Comparison of ENCODE assay signal across 22 cellular contexts in the genomic region with DNA sequence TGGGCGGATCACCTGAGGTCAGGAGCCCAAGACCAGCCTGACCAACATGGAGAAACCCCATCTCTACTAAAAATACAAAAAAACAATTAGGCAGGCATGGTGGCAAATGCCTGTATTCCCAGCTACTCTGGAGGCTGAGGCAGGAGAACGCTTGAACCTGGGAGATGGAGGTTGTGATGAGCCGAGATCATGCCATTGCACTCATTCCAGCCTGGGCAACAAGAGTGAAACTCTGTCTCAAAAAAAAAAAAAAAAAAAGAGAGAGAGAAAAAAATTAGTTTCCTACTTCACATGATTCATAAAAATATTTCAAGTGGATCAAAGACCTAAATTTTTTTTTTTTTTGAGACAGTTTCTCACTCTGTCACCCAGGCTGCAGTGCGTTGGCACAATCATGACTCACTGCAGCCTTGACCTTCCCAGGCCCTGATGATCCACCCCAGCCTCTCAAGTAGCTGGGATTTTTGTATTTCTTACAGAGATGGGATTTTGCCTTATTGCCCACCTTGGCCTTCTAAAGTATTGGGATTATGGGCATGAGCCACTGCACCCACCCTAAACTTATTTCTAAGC. TPM values are rescaled to one million over a fixed set of nuclear protein-coding genes. Genes with fewer than 3 reads are reported as not detected.
DNase-seq lines count a peak whose midpoint lies in the region; ATAC-seq lines count a peak whose summit lies in the region.
"Had no signal": no experiment of that assay in that cellular context is flagged by ENCODE, and none has a peak within 500 bp of the region (broad histone marks: within the 10 kb centered on the region; RNA-seq: fewer than 3 reads in every experiment).

No MANE protein-coding gene starts in this region.

- no peaks in the 10 kb centered on the region for H3K4me1 Mint-ChIP-seq in activated CD4-positive, alpha-beta T cell treated with anti-CD3 and anti-CD28 coated beads for 36 hours
- H3K4me1 Mint-ChIP-seq: CD14-positive monocyte had no signal

- peak; percentile 30 for DNase-seq in activated CD4-positive, alpha-beta T cell treated with anti-CD3 and anti-CD28 coated beads for 36 hours
- no peak for DNase-seq in activated CD4-positive, alpha-beta T cell treated with anti-CD3 and anti-CD28 coated beads, Interleukin-2, amount 50 U/mL, for 4 hours
- DNase-seq in HS-5 (ENCODE audit: low read depth) (peak; percentile 69), amniotic epithelial cell (ENCODE audit: low read depth) (peak; percentile 46), kidney glomerular epithelial cell (lab: John Stamatoyannopoulos, UW) (peak; percentile 14), sciatic nerve (ENCODE audit: low spot score) (no peak)
- DNase-seq: 8988T; body of pancreas; DMS153; NCI-H1048; NCI-H2081 treated with DMSO at 0.1 percent for 48 hours; NCI-H524; stimulated activated CD4-positive, alpha-beta T cell treated with anti-CD3 and anti-CD28 coated beads, Interleukin-15, amount 100 ng/mL, for 24 hours; stimulated activated naive B cell treated with anti-CD40 and anti-IgM and Interleukin-4, amounts not matched to agents 10 μg/mL and 1 μg/mL and 100 μg/mL, for 72 hours; T-helper 9 cell had no signal

- H3K9me3 Mint-ChIP-seq in activated CD4-positive, alpha-beta T cell treated with anti-CD3 and anti-CD28 coated beads for 36 hours (ENCODE audit: low read depth): no peaks in the 10 kb centered on the region
- H3K9me3 Mint-ChIP-seq: activated T-helper 2 cell treated with anti-CD3 and anti-CD28 coated beads, Interferon-gamma antibody, Interleukin-2, Interleukin-4, amounts not matched to agents 10 μg/mL and 5 μg/mL and 100 μg/mL, durations not matched to agents 14 hours and 24 hours and 36 hours; dendritic cell treated with granulocyte-macrophage colony-stimulating factor and Interleukin-4, amounts not matched to agents 40 ng/mL and 50 ng/mL, for 4 days; stimulated activated naive B cell treated with anti-CD40 and anti-IgM and Interleukin-4, amounts not matched to agents 10 μg/mL and 1 μg/mL and 100 μg/mL, for 72 hours had no signal

- H3K27me3 Mint-ChIP-seq in activated CD4-positive, alpha-beta T cell treated with anti-CD3 and anti-CD28 coated beads for 36 hours: no peaks in the 10 kb centered on the region
- H3K27me3 Mint-ChIP-seq: dendritic cell treated with granulocyte-macrophage colony-stimulating factor and Interleukin-4, amounts not matched to agents 40 ng/mL and 50 ng/mL, for 4 days; stimulated activated naive B cell treated with anti-CD40 and anti-IgM and Interleukin-4, amounts not matched to agents 10 μg/mL and 1 μg/mL and 100 μg/mL, for 72 hours had no signal

- H3K27ac Mint-ChIP-seq in activated CD4-positive, alpha-beta T cell treated with anti-CD3 and anti-CD28 coated beads for 36 hours: no peak overlapping the region
- H3K27ac Mint-ChIP-seq: activated T-helper 2 cell treated with anti-CD3 and anti-CD28 coated beads, Interferon-gamma antibody, Interleukin-2, Interleukin-4, amounts not matched to agents 10 μg/mL and 5 μg/mL and 100 μg/mL, durations not matched to agents 14 hours and 24 hours and 36 hours; CD14-positive monocyte; dendritic cell treated with granulocyte-macrophage colony-stimulating factor and Interleukin-4, amounts not matched to agents 40 ng/mL and 50 ng/mL, for 4 days; stimulated activated naive B cell treated with anti-CD40 and anti-IgM and Interleukin-4, amounts not matched to agents 10 μg/mL and 1 μg/mL and 100 μg/mL, for 72 hours had no signal

- H3K4me3 Mint-ChIP-seq in activated CD4-positive, alpha-beta T cell treated with anti-CD3 and anti-CD28 coated beads for 36 hours: no peak overlapping the region
- H3K4me3 Mint-ChIP-seq: CD14-positive monocyte; dendritic cell treated with granulocyte-macrophage colony-stimulating factor and Interleukin-4, amounts not matched to agents 40 ng/mL and 50 ng/mL, for 4 days; stimulated activated naive B cell treated with anti-CD40 and anti-IgM and Interleukin-4, amounts not matched to agents 10 μg/mL and 1 μg/mL and 100 μg/mL, for 72 hours had no signal

- CTCF ChIA-PET in activated CD4-positive, alpha-beta T cell treated with anti-CD3 and anti-CD28 coated beads for 36 hours (lab: Charles Lee): interaction anchor here (0.7 kb wide), 1 partner anchor 39 kb away, joined by 3 read pairs; no protein-coding TSS in a partner anchor

- POLR2A ChIA-PET in activated CD4-positive, alpha-beta T cell treated with anti-CD3 and anti-CD28 coated beads for 36 hours (lab: Charles Lee): no interaction called here

- intact Hi-C loops in activated CD4-positive, alpha-beta T cell treated with anti-CD3 and anti-CD28 coated beads for 36 hours (cut with DNase I, micrococcal nuclease): no loop called here
- intact Hi-C loops in sciatic nerve (cut with DNase I): no loop called here

- peaks cover 32% of the 10 kb centered on the region for H3K36me3 Mint-ChIP-seq in activated CD4-positive, alpha-beta T cell treated with anti-CD3 and anti-CD28 coated beads for 36 hours (ENCODE audit: low read depth)

- ATAC-seq in activated CD4-positive, alpha-beta T cell treated with anti-CD3 and anti-CD28 coated beads for 36 hours: peak; percentile 57
- ATAC-seq in sciatic nerve: no peak
- ATAC-seq in HG03469 (IDR thresholded peaks at IDR 0.05; ENCODE audit: unreplicated experiment): no peak
- ATAC-seq in HG03039 (IDR thresholded peaks at IDR 0.05; ENCODE audit: unreplicated experiment): no peak
- ATAC-seq: activated CD4-positive, CD25-positive, alpha-beta regulatory T cell treated with anti-CD3 and anti-CD28 coated beads, Interleukin-2, amount 50 U/mL, for 24 hours; body of pancreas; K562; stimulated activated naive B cell treated with anti-CD40 and anti-IgM and Interleukin-4, amounts not matched to agents 10 μg/mL and 1 μg/mL and 100 μg/mL, for 72 hours had no signal

RNA-seq across cellular contexts. Expression of a gene that starts 24.9 kb away (rescaled TPM):
- total RNA-seq in activated CD4-positive, alpha-beta T cell treated with anti-CD3 and anti-CD28 coated beads for 36 hours: 100 to 1,000 TPM in 1 of 2 experiments, 10 to 100 TPM in 1; 87.7 to 112 TPM
- 43.0 TPM for total RNA-seq in sciatic nerve

RNA-seq across cellular contexts. Expression of a gene that starts 25.0 kb away (rescaled TPM):
- 10 to 100 TPM; 31.3 to 35.6 TPM for total RNA-seq in activated CD4-positive, alpha-beta T cell treated with anti-CD3 and anti-CD28 coated beads for 36 hours
- total RNA-seq in sciatic nerve: 26.7 TPM

RNA-seq across cellular contexts. Expression of a gene that starts 25.3 kb away (rescaled TPM):
- 10 to 100 TPM; 53.0 to 60.9 TPM for total RNA-seq in activated CD4-positive, alpha-beta T cell treated with anti-CD3 and anti-CD28 coated beads for 36 hours
- total RNA-seq in sciatic nerve: 91.2 TPM

Comparison
In these comparisons a context has a peak if more than half of its experiments do, and no peak if none do; other contexts are left out.
1. DNase-seq: peak in activated CD4-positive, alpha-beta T cell treated with anti-CD3 and anti-CD28 coated beads for 36 hours (single experiment), HS-5 (single experiment), amniotic epithelial cell (single experiment) and kidney glomerular epithelial cell (single experiment); none in activated CD4-positive, alpha-beta T cell treated with anti-CD3 and anti-CD28 coated beads, Interleukin-2, amount 50 U/mL, for 4 hours (0 of 2) and sciatic nerve (single experiment).